8 cellular contexts compared by ENCODE assay signal in the genomic region with DNA sequence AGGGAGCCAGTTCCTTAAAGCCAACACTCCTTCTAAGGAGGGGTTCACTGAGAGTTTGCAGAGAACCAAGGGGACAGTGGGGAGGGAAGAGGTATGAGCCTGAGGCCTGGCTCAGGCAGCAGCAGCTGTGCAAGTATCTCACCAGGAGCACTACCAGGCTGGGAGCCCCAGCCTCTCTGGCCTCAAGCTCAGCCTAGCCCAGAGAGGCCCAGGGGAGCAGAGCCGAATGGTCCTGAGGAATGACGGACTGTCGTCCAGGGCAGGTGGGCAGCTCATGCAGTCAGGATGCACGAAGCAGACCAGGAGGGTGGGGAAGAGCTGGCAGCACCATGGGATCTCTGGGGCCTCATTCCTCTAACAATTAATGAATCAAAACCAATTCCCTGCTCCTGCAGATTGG.
"Had no signal": no experiment of that assay in that cellular context is flagged by ENCODE, and none has a peak within 500 bp of the region (broad histone marks: within the 10 kb centered on the region; RNA-seq: fewer than 3 reads in every experiment).

No MANE protein-coding gene starts in this region.

- H2AFZ ChIP-seq: GM23338 had no signal

- H3K9me3 Mint-ChIP-seq: GM23338, H9, IgD-negative memory B cell had no signal

- H3K27ac Mint-ChIP-seq: GM23338, IgD-negative memory B cell had no signal

- H3K4me1 Mint-ChIP-seq: GM23338, H9 had no signal

- FAIRE-seq: H1, H54, HepG2 had no signal

- H3K27ac ChIP-seq: HL-60 had no signal

- DNase-seq: H9, HCEC 1CT had no signal

- H3K4me3 Mint-ChIP-seq: GM23338, H9, IgD-negative memory B cell had no signal

- H3K4me2 ChIP-seq: GM23338 had no signal

- ATAC-seq: GM23338 had no signal

- H3K4me3 ChIP-seq: GM23338 had no signal
